Comparison of ENCODE assay signal across 3 cellular contexts in the genomic region with DNA sequence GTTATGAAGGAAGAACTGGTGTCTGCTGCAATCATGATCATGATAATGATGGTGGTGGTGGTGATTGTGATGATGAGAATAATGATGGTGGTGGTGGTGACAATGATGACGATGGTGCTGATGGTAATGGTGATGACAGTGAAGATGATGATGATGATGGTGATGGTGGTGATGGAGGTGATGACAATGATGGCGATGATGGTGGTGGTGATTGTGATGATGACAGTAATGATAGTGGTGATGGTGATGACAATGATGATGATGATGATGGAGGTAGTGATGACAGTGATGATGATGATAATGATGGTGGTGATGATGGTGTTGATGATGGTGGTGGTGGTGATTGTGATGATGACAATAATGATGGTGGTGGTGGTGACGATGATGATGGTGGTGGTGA.
TF ChIP-seq lines count a peak whose summit lies in the region.

No MANE protein-coding gene starts in this region.

TF ChIP-seq in HepG2, 621 proteins besides CTCF, POLR2A, EP300 and RAD21 (continues in another document):
- peak; percentile 84; the same call in 1 of the 2 replicates for TF ChIP-seq IKZF1 (IDR thresholded peaks at IDR 0.05)
- TF ChIP-seq, protein P1, sequence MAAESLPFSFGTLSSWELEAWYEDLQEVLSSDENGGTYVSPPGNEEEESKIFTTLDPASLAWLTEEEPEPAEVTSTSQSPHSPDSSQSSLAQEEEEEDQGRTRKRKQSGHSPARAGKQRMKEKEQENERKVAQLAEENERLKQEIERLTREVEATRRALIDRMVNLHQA (CRISPR knock-in tag; IDR thresholded peaks at IDR 0.05): no peak
- no peak for TF ChIP-seq MBD4 (IDR thresholded peaks at IDR 0.05; ENCODE audit: borderline replicate concordance, low read length)
- TF ChIP-seq ZNF850 (CRISPR knock-in tag; conservative IDR thresholded peaks at IDR 0.05): no peak
- TF ChIP-seq, protein P2, sequence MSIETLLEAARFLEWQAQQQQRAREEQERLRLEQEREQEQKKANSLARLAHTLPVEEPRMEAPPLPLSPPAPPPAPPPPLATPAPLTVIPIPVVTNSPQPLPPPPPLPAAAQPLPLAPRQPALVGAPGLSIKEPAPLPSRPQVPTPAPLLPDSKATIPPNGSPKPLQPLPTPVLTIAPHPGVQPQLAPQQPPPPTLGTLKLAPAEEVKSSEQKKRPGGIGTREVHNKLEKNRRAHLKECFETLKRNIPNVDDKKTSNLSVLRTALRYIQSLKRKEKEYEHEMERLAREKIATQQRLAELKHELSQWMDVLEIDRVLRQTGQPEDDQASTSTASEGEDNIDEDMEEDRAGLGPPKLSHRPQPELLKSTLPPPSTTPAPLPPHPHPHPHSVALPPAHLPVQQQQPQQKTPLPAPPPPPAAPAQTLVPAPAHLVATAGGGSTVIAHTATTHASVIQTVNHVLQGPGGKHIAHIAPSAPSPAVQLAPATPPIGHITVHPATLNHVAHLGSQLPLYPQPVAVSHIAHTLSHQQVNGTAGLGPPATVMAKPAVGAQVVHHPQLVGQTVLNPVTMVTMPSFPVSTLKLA (IDR thresholded peaks at IDR 0.05): no peak
- TF ChIP-seq, protein P3, sequence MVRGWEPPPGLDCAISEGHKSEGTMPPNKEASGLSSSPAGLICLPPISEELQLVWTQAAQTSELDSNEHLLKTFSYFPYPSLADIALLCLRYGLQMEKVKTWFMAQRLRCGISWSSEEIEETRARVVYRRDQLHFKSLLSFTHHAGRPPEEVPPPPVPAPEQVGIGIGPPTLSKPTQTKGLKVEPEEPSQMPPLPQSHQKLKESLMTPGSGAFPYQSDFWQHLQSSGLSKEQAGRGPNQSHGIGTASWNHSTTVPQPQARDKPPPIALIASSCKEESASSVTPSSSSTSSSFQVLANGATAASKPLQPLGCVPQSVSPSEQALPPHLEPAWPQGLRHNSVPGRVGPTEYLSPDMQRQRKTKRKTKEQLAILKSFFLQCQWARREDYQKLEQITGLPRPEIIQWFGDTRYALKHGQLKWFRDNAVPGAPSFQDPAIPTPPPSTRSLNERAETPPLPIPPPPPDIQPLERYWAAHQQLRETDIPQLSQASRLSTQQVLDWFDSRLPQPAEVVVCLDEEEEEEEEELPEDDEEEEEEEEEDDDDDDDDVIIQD (CRISPR knock-in tag; IDR thresholded peaks at IDR 0.05; ENCODE audit: low read depth): no peak
- TF ChIP-seq, protein P4, sequence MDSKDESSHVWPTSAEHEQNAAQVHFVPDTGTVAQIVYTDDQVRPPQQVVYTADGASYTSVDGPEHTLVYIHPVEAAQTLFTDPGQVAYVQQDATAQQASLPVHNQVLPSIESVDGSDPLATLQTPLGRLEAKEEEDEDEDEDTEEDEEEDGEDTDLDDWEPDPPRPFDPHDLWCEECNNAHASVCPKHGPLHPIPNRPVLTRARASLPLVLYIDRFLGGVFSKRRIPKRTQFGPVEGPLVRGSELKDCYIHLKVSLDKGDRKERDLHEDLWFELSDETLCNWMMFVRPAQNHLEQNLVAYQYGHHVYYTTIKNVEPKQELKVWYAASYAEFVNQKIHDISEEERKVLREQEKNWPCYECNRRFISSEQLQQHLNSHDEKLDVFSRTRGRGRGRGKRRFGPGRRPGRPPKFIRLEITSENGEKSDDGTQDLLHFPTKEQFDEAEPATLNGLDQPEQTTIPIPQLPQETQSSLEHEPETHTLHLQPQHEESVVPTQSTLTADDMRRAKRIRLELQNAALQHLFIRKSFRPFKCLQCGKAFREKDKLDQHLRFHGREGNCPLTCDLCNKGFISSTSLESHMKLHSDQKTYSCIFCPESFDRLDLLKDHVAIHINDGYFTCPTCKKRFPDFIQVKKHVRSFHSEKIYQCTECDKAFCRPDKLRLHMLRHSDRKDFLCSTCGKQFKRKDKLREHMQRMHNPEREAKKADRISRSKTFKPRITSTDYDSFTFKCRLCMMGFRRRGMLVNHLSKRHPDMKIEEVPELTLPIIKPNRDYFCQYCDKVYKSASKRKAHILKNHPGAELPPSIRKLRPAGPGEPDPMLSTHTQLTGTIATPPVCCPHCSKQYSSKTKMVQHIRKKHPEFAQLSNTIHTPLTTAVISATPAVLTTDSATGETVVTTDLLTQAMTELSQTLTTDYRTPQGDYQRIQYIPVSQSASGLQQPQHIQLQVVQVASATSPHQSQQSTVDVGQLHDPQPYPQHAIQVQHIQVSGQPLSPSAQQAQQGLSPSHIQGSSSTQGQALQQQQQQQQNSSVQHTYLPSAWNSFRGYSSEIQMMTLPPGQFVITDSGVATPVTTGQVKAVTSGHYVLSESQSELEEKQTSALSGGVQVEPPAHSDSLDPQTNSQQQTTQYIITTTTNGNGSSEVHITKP (CRISPR knock-in tag; IDR thresholded peaks at IDR 0.05; ENCODE audit: low read depth): no peak
- no peak for TF ChIP-seq FOXO1 (CRISPR knock-in tag; IDR thresholded peaks at IDR 0.05)
- TF ChIP-seq ZNF207 (IDR thresholded peaks at IDR 0.05; ENCODE audit: borderline replicate concordance): no peak
- TF ChIP-seq CREB1 (IDR thresholded peaks at IDR 0.05): peak; percentile 98
- no peak for TF ChIP-seq CREB1 (CRISPR knock-in tag; IDR thresholded peaks at IDR 0.05)

TF ChIP-seq in K562, 482 proteins besides CTCF, POLR2A, EP300 and RAD21:
- TF ChIP-seq ELF4 (CRISPR knock-in tag; IDR thresholded peaks at IDR 0.05) (0 out of 2 replicates have a peak, but pooled peaks have one; percentile 22), EHMT2 (IDR thresholded peaks at IDR 0.05) (peak; percentile 64; the same call in 1 of the 2 replicates), ZNF347 (CRISPR knock-in tag; IDR thresholded peaks at IDR 0.05; ENCODE audit: low read depth) (no peak), IFI16 (CRISPR knock-in tag; IDR thresholded peaks at IDR 0.05) (no peak), MAZ (CRISPR knock-in tag; conservative IDR thresholded peaks at IDR 0.05 in 1 of 2, IDR thresholded peaks at IDR 0.05 in 1 of 2) (no peak), ELF1 (tag; IDR thresholded peaks at IDR 0.05) (no peak), TRIM24 (IDR thresholded peaks at IDR 0.05) (no peak), ZNF324 (CRISPR knock-in tag; IDR thresholded peaks at IDR 0.05) (no peak), HCFC1 (IDR thresholded peaks at IDR 0.05; ENCODE audit: low read depth, low read length) (no peak)
- TF ChIP-seq, protein P5, sequence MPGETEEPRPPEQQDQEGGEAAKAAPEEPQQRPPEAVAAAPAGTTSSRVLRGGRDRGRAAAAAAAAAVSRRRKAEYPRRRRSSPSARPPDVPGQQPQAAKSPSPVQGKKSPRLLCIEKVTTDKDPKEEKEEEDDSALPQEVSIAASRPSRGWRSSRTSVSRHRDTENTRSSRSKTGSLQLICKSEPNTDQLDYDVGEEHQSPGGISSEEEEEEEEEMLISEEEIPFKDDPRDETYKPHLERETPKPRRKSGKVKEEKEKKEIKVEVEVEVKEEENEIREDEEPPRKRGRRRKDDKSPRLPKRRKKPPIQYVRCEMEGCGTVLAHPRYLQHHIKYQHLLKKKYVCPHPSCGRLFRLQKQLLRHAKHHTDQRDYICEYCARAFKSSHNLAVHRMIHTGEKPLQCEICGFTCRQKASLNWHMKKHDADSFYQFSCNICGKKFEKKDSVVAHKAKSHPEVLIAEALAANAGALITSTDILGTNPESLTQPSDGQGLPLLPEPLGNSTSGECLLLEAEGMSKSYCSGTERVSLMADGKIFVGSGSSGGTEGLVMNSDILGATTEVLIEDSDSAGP (CRISPR knock-in tag; IDR thresholded peaks at IDR 0.05): no peak
- TF ChIP-seq, protein P6, sequence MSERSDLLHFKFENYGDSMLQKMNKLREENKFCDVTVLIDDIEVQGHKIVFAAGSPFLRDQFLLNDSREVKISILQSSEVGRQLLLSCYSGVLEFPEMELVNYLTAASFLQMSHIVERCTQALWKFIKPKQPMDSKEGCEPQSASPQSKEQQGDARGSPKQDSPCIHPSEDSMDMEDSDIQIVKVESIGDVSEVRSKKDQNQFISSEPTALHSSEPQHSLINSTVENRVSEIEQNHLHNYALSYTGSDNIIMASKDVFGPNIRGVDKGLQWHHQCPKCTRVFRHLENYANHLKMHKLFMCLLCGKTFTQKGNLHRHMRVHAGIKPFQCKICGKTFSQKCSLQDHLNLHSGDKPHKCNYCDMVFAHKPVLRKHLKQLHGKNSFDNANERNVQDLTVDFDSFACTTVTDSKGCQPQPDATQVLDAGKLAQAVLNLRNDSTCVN (CRISPR knock-in tag; IDR thresholded peaks at IDR 0.05): 0 out of 2 replicates have a peak, but pooled peaks have one; percentile 56
TF ChIP-seq in K562: peak in this region for 3.

TF ChIP-seq in H1, 55 proteins besides CTCF, POLR2A, EP300 and RAD21:
- no peak for TF ChIP-seq HDAC6 (IDR thresholded peaks at IDR 0.05; ENCODE audit: low read depth, low read length)
- TF ChIP-seq SUZ12 (IDR thresholded peaks at IDR 0.05; ENCODE audit: low read length): no peak
- no peak for TF ChIP-seq KDM5A (IDR thresholded peaks at IDR 0.05; ENCODE audit: low read length)
- no peak for TF ChIP-seq JUN (IDR thresholded peaks at IDR 0.05; ENCODE audit: low read depth, low read length)
- TF ChIP-seq GTF2F1 (IDR thresholded peaks at IDR 0.05; ENCODE audit: borderline replicate concordance, low read depth, low read length): no peak
- no peak for TF ChIP-seq BRCA1 (IDR thresholded peaks at IDR 0.05; ENCODE audit: low read depth, low read length)
- no peak for TF ChIP-seq HDAC2 (IDR thresholded peaks at IDR 0.05; ENCODE audit: borderline replicate concordance in 1 of 2, low read depth in 2 of 2, low read length in 2 of 2)
- TF ChIP-seq CBX5 (IDR thresholded peaks at IDR 0.05; ENCODE audit: low read depth, low read length): no peak
- no peak for TF ChIP-seq TCF12 (IDR thresholded peaks at IDR 0.05; ENCODE audit: low read depth, low read length)
- no peak for TF ChIP-seq TBP (IDR thresholded peaks at IDR 0.05; ENCODE audit: low read depth, low read length)
- TF ChIP-seq SAP30 (IDR thresholded peaks at IDR 0.05; ENCODE audit: insufficient read depth, insufficient replicate concordance, low read length): no peak
- TF ChIP-seq YY1 (IDR thresholded peaks at IDR 0.05; ENCODE audit: low read depth, low read length): no peak
- TF ChIP-seq, protein P7, sequence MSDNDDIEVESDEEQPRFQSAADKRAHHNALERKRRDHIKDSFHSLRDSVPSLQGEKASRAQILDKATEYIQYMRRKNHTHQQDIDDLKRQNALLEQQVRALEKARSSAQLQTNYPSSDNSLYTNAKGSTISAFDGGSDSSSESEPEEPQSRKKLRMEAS (IDR thresholded peaks at IDR 0.05): no peak
- no peak for TF ChIP-seq JUND (IDR thresholded peaks at IDR 0.05; ENCODE audit: low read length)
- no peak for TF ChIP-seq CEBPB (IDR thresholded peaks at IDR 0.05; ENCODE audit: low read depth, low read length)
